24 cellular contexts compared by ENCODE assay signal in genomic region chr4:6322761-6323566, GRCh38. TPM values are rescaled to one million over a fixed set of nuclear protein-coding genes. Genes with fewer than 3 reads are reported as not detected.
DNase-seq lines count a peak whose midpoint lies in the region; ATAC-seq and TF ChIP-seq lines count a peak whose summit lies in the region.
"Had no signal": no experiment of that assay in that cellular context is flagged by ENCODE, and none has a peak within 500 bp of the region (broad histone marks: within the 10 kb centered on the region; RNA-seq: fewer than 3 reads in every experiment).

No MANE protein-coding gene starts in this region.

- H3K27me3 Mint-ChIP-seq in immature natural killer cell (ENCODE audit: low read depth in 3 of 3) = peaks cover 3 to 18% (median 6%) of the 10 kb centered on the region in 3 donors

- ATAC-seq in GM19438 (IDR thresholded peaks at IDR 0.05; ENCODE audit: low read depth, unreplicated experiment) (peak; percentile 71), HG02840 (IDR thresholded peaks at IDR 0.05; ENCODE audit: low FRiP score, unreplicated experiment) (no peak)
- ATAC-seq: activated CD4-positive, alpha-beta T cell treated with anti-CD3 and anti-CD28 coated beads for 36 hours; heart right ventricle; left ventricle myocardium superior; naive thymus-derived CD8-positive, alpha-beta T cell had no signal

- peaks cover 0 to 2% (median 0%) of the 10 kb centered on the region in 6 donors for H3K9me3 Mint-ChIP-seq in immature natural killer cell
- H3K9me3 Mint-ChIP-seq: activated T-cell treated with anti-CD3 and anti-CD28 coated beads, Interleukin-2, amount 50 U/mL, for 24 hours had no signal

- DNase-seq in GF-D8 (lab: John Stamatoyannopoulos, UW) = peak; percentile 62
- DNase-seq in LoVo (ENCODE audit: low spot score) = peak; percentile 14
- DNase-seq in glomerular visceral epithelial cell (ENCODE audit: extremely low spot score) = peak; percentile 87
- DNase-seq in ureter (ENCODE audit: low spot score) = no peak
- no peak for DNase-seq in GM13977 (ENCODE audit: low spot score)
- no peak for DNase-seq in immature natural killer cell
- DNase-seq: activated CD4-positive, alpha-beta T cell treated with anti-CD3 and anti-CD28 coated beads for 36 hours; activated naive CD4-positive, alpha-beta T cell treated with Interleukin-2 at 50 U/mL for 16 hours; activated T-cell treated with anti-CD3 and anti-CD28 coated beads, Interleukin-2, amount 50 U/mL, for 24 hours; BE2C; Caco-2; DMS79; effector CD4-positive, alpha-beta T cell; erythroblast; heart right ventricle; left ventricle myocardium superior; midbrain; naive thymus-derived CD8-positive, alpha-beta T cell; NCI-H1417 treated with DMSO at 0.1 percent for 48 hours; NCI-H2081 treated with DMSO at 0.1 percent for 48 hours; NCI-H446; substantia nigra had no signal

- H3K4me3 Mint-ChIP-seq in immature natural killer cell = no peak overlapping the region
- H3K4me3 Mint-ChIP-seq: activated CD4-positive, alpha-beta T cell treated with anti-CD3 and anti-CD28 coated beads for 36 hours; activated T-cell treated with anti-CD3 and anti-CD28 coated beads, Interleukin-2, amount 50 U/mL, for 24 hours; naive thymus-derived CD8-positive, alpha-beta T cell had no signal

- in situ Hi-C loops in GM13977 (cut with MboI; ENCODE audit: low pct_unique_long_range_greater_than_20kb, low sequenced_read_pairs, unreplicated experiment) = no loop called here

- no peak for TF ChIP-seq CTCF in GM13977 (IDR thresholded peaks at IDR 0.05; ENCODE audit: extremely low read depth, insufficient read depth, missing control alignments)

- H3K4me1 Mint-ChIP-seq in immature natural killer cell = peaks cover 1 to 7% of the 10 kb centered on the region in 2 donors
- H3K4me1 Mint-ChIP-seq: activated CD4-positive, alpha-beta T cell treated with anti-CD3 and anti-CD28 coated beads for 36 hours had no signal

- no peaks in the 10 kb centered on the region for H3K36me3 Mint-ChIP-seq in immature natural killer cell

- no peak overlapping the region for H3K27ac Mint-ChIP-seq in immature natural killer cell
- H3K27ac Mint-ChIP-seq: activated CD4-positive, alpha-beta T cell treated with anti-CD3 and anti-CD28 coated beads for 36 hours; activated T-cell treated with anti-CD3 and anti-CD28 coated beads, Interleukin-2, amount 50 U/mL, for 24 hours had no signal

RNA-seq across cellular contexts. Expression of gene WFS1, which starts 53.3 kb away (rescaled TPM):
- total RNA-seq in ureter = 68.1 TPM
- 1 to 10 TPM; 2.5 to 7.2 (median 5.8) TPM for polyA plus RNA-seq in immature natural killer cell

Comparison
In these comparisons a context has a peak if more than half of its experiments do, and no peak if none do; other contexts are left out.
1. DNase-seq: peak in GF-D8 (single experiment), LoVo (single experiment) and glomerular visceral epithelial cell (single experiment); none in ureter (single experiment), GM13977 (single experiment) and immature natural killer cell (0 of 3).